ENCODE assay signal across 8 cellular contexts in genomic region chr11:9003573-9004309, GRCh38. TPM values are rescaled to one million over a fixed set of nuclear protein-coding genes. Genes with fewer than 3 reads are reported as not detected.
A peak's percentile ranks its signal among the peaks of the same experiment; 100 is the strongest.
DNase-seq lines count a peak whose midpoint lies in the region; ATAC-seq and TF ChIP-seq lines count a peak whose summit lies in the region.

Gene NRIP3, minus strand, starts transcription at chr11:9004001. Its CDS starts 66 bp downstream, at chr11:9003935.

- peak within 1 kb of the TSS; percentile 77 for H2AK9ac ChIP-seq in IMR-90 (replicated peaks; ENCODE audit: low read depth, low read length, poor library complexity)

- TF ChIP-seq RAD21 in IMR-90 (IDR thresholded peaks at IDR 0.05; ENCODE audit: low read length), result no peak

- peak within 1 kb of the TSS; percentile 77 for H3K27ac Mint-ChIP-seq in T-helper 1 cell treated with Interleukin-12 subunit alpha and Interleukin-12 subunit beta and Interleukin-4 antibody, amounts not matched to agents 30 μg/mL and 1 μg/mL, for 36 hours

- H3K36me3 Mint-ChIP-seq in T-helper 1 cell treated with Interleukin-12 subunit alpha and Interleukin-12 subunit beta and Interleukin-4 antibody, amounts not matched to agents 30 μg/mL and 1 μg/mL, for 36 hours (ENCODE audit: low read depth), result peaks cover 5% of the 10 kb centered on the region

- H2BK120ac ChIP-seq in IMR-90 (ENCODE audit: low read depth, low read length), result peak within 1 kb of the TSS; percentile 52; the same call in 1 of the 2 replicates

- TF ChIP-seq POLR2A in IMR-90 (IDR thresholded peaks at IDR 0.05; ENCODE audit: low read depth, low read length) (peak; percentile 95), tibial nerve (IDR thresholded peaks at IDR 0.05) (peak; percentile 3 to 33)

- H4K91ac ChIP-seq in IMR-90 (ENCODE audit: insufficient read depth, low read depth, low read length), result 0 out of 2 replicates have a peak within 1 kb of the TSS, but pooled peaks have one; percentile 24

- in situ Hi-C loops in IMR-90 (cut with MboI; ENCODE audit: low sequenced_read_pairs), result loop anchor here (25.0 kb wide), 1 partner anchor 509 kb away; no protein-coding TSS in a partner anchor

- H3K4me1 ChIP-seq in IMR-90 (ENCODE audit: control insufficient read depth, insufficient read depth, low read length) (peaks cover 7% of the 10 kb centered on the region; the same call in 1 of the 2 replicates), left ventricle myocardium inferior (peaks cover 20% of the 10 kb centered on the region), tibial nerve (peaks cover 0 to 18% (median 13%) of the 10 kb centered on the region in 4 donors)

- peaks cover 28% of the 10 kb centered on the region for H3K4me1 Mint-ChIP-seq in T-helper 1 cell treated with Interleukin-12 subunit alpha and Interleukin-12 subunit beta and Interleukin-4 antibody, amounts not matched to agents 30 μg/mL and 1 μg/mL, for 36 hours (ENCODE audit: low read depth)

- WGBS in IMR-90 (ENCODE audit: extremely low coverage in 2 of 2, insufficient read length in 1 of 2), 2 experiments, result 0% methylated on average over 18 of the region's 93 CpGs; no CpG with 5 or more reads in 1 of the 2 experiments
- WGBS in tibial nerve, 2 donors, result 2 to 12% methylated on average over 17 to 44 of the region's 93 CpGs

- peak; percentile 87 for ATAC-seq in IMR-90 (ENCODE audit: low read depth)
- no peak for ATAC-seq in GM19324 (IDR thresholded peaks at IDR 0.05; ENCODE audit: low FRiP score, unreplicated experiment)

- peak within 1 kb of the TSS; percentile 21; the same call in 1 of the 2 replicates for H2AK5ac ChIP-seq in IMR-90 (ENCODE audit: low read depth, low read length)

- dilution Hi-C loops in IMR-90 (cut with HindIII; ENCODE audit: low sequenced_read_pairs, unreplicated experiment), result no loop called here

- peaks cover 5 to 19% of the 10 kb centered on the region in 2 experiments; a peak in 3 of 4 replicates for H3K79me1 ChIP-seq in IMR-90 (ENCODE audit: low read depth in 1 of 2, low read length in 2 of 2)

- H3K56ac ChIP-seq in IMR-90 (ENCODE audit: extremely low read depth, insufficient read depth, low read length), result peak within 1 kb of the TSS; percentile 45; the same call in 1 of the 2 replicates

- H3K9me3 ChIP-seq in IMR-90 (ENCODE audit: control insufficient read depth, insufficient read depth, low read length) (no peaks in the 10 kb centered on the region), left ventricle myocardium inferior (replicated peaks) (no peaks in the 10 kb centered on the region), tibial nerve (no peaks in the 10 kb centered on the region)

- H2BK5ac ChIP-seq in IMR-90 (ENCODE audit: low read depth, low read length, poor library complexity, severe bottlenecking), result peak within 1 kb of the TSS; percentile 2

- H2BK20ac ChIP-seq in IMR-90 (ENCODE audit: low read depth, low read length), result peak within 1 kb of the TSS; percentile 10; the same call in 1 of the 2 replicates

- H3K4ac ChIP-seq in IMR-90 (ENCODE audit: low read depth, low read length), result peak within 1 kb of the TSS; percentile 51

- no peaks in the 10 kb centered on the region for H3K9me3 Mint-ChIP-seq in T-helper 1 cell treated with Interleukin-12 subunit alpha and Interleukin-12 subunit beta and Interleukin-4 antibody, amounts not matched to agents 30 μg/mL and 1 μg/mL, for 36 hours

- peak within 1 kb of the TSS; percentile 48 for H3K23ac ChIP-seq in IMR-90 (ENCODE audit: low read depth, low read length)

- no peak within 1 kb of the TSS for H2BK15ac ChIP-seq in IMR-90 (ENCODE audit: low read depth, low read length)

- POLR2A ChIA-PET in IMR-90 (lab: Charles Lee; ENCODE audit: unreplicated experiment), result interaction anchor here (0.6 kb wide), 1 partner anchor 14 kb away, joined by 4 read pairs; no protein-coding TSS in a partner anchor

- intact Hi-C loops in IMR-90 (cut with micrococcal nuclease), result no loop called here
- intact Hi-C loops in left ventricle myocardium inferior (cut with micrococcal nuclease), result no loop called here
- intact Hi-C loops in posterior vena cava (cut with DNase I), result no loop called here

- H3K9ac ChIP-seq in IMR-90 (ENCODE audit: low read depth, low read length), result peak within 1 kb of the TSS; percentile 67

- peak; percentile 52 for DNase-seq in IMR-90
- peak; percentile 67 for DNase-seq in amniotic epithelial cell (ENCODE audit: low read depth)
- DNase-seq in left ventricle myocardium inferior, result peak; percentile 69
- DNase-seq in posterior vena cava (ENCODE audit: low spot score), result peak; percentile 93
- DNase-seq in tibial nerve (ENCODE audit: low spot score in 2 of 2), result peak; percentile 41 to 54

- H3K14ac ChIP-seq in IMR-90 (replicated peaks; ENCODE audit: low read depth, low read length), result peak within 1 kb of the TSS; percentile 78

- peak within 1 kb of the TSS; percentile 18 to 37; a peak in 2 of 4 replicates for H4K8ac ChIP-seq in IMR-90 (ENCODE audit: low read depth in 2 of 2, low read length in 2 of 2)

- no TSS peak for BruUV-seq in IMR-90 (replicated peaks; lab: Mats Ljungman, UMichigan)

- H3K18ac ChIP-seq in IMR-90 (ENCODE audit: low read depth, low read length), result peak within 1 kb of the TSS; percentile 51

- H3K4me3 Mint-ChIP-seq in T-helper 1 cell treated with Interleukin-12 subunit alpha and Interleukin-12 subunit beta and Interleukin-4 antibody, amounts not matched to agents 30 μg/mL and 1 μg/mL, for 36 hours, result peak within 1 kb of the TSS; percentile 80

- H3K36me3 ChIP-seq in IMR-90 (ENCODE audit: control insufficient read depth, insufficient read depth, low read length) (no peaks in the 10 kb centered on the region), left ventricle myocardium inferior (no peaks in the 10 kb centered on the region), tibial nerve (no peaks in the 10 kb centered on the region)

- peak within 1 kb of the TSS; percentile 73 for H2AFZ ChIP-seq in IMR-90 (replicated peaks; ENCODE audit: low read length, poor library complexity)

- H3K4me2 ChIP-seq in IMR-90 (ENCODE audit: low read depth, low read length), result peak within 1 kb of the TSS; percentile 85

- no peak for TF ChIP-seq CTCF in IMR-90 (conservative IDR thresholded peaks at IDR 0.05; ENCODE audit: low read depth, low read length)
- no peak for TF ChIP-seq CTCF in left ventricle myocardium inferior (IDR thresholded peaks at IDR 0.05; ENCODE audit: borderline replicate concordance)
- TF ChIP-seq CTCF in tibial nerve (IDR thresholded peaks at IDR 0.05), result no peak

- CTCF ChIA-PET in IMR-90 (lab: Yijun Ruan, JAX), result no interaction called here

- peak within 1 kb of the TSS; percentile 61; the same call in 1 of the 2 replicates for H4K5ac ChIP-seq in IMR-90 (ENCODE audit: low read depth, low read length)

- H3K27me3 ChIP-seq in IMR-90 (ENCODE audit: control insufficient read depth, insufficient read depth, low read length) (peaks cover 39% of the 10 kb centered on the region), left ventricle myocardium inferior (ENCODE audit: low read depth) (peaks cover 50% of the 10 kb centered on the region), tibial nerve (peaks cover 0 to 52% of the 10 kb centered on the region in 2 donors)

- TF ChIP-seq EP300 in tibial nerve (IDR thresholded peaks at IDR 0.05), result no peak

- H3K27ac ChIP-seq in IMR-90 (ENCODE audit: insufficient read depth, low read length) (peak within 1 kb of the TSS; percentile 1; the same call in 1 of the 2 replicates), left ventricle myocardium inferior (replicated peaks) (no peak within 1 kb of the TSS), tibial nerve (peak within 1 kb of the TSS in 1 of 4 donors; percentile 27)

- H3K9me1 ChIP-seq in IMR-90 (ENCODE audit: insufficient read depth, low read length), result no peaks in the 10 kb centered on the region; the same call in 1 of the 2 replicates

- peaks cover 48% of the 10 kb centered on the region for H3K27me3 Mint-ChIP-seq in T-helper 1 cell treated with Interleukin-12 subunit alpha and Interleukin-12 subunit beta and Interleukin-4 antibody, amounts not matched to agents 30 μg/mL and 1 μg/mL, for 36 hours (ENCODE audit: low read depth)

- H3K4me3 ChIP-seq in GM08714 (ENCODE audit: low read length), result peak within 1 kb of the TSS; percentile 52; the same call in 1 of the 2 replicates
- peak within 1 kb of the TSS; percentile 65 for H3K4me3 ChIP-seq in IMR-90 (ENCODE audit: insufficient read depth, low read depth, low read length)
- peak within 1 kb of the TSS; percentile 67 for H3K4me3 ChIP-seq in left ventricle myocardium inferior
- H3K4me3 ChIP-seq in tibial nerve, result peak within 1 kb of the TSS; percentile 21 to 55 (median 46)

- H4K20me1 ChIP-seq in IMR-90 (ENCODE audit: insufficient read depth, low read length), result no peaks in the 10 kb centered on the region

TF ChIP-seq in IMR-90, 13 proteins besides CTCF, POLR2A, EP300 and RAD21 (continues in another document):
- 0 out of 2 replicates have a peak, but pooled peaks have one; percentile 2 for TF ChIP-seq RFX5 (IDR thresholded peaks at IDR 0.05; ENCODE audit: low read depth, low read length)
- TF ChIP-seq ELK1 (IDR thresholded peaks at IDR 0.05; ENCODE audit: borderline replicate concordance, low read depth, low read length), result no peak
- TF ChIP-seq NFE2L2 (IDR thresholded peaks at IDR 0.05; ENCODE audit: low read depth, low read length), result no peak; the same call in 1 of the 2 replicates
- no peak for TF ChIP-seq SMC3 (IDR thresholded peaks at IDR 0.05; ENCODE audit: low read depth, low read length)
- 0 out of 2 replicates have a peak, but pooled peaks have one; percentile 7 for TF ChIP-seq BHLHE40 (IDR thresholded peaks at IDR 0.05; ENCODE audit: low read depth, low read length)
- 0 out of 2 replicates have a peak, but pooled peaks have one; percentile 2 for TF ChIP-seq FOS (IDR thresholded peaks at IDR 0.05; ENCODE audit: low read depth, low read length)
- TF ChIP-seq CEBPB (IDR thresholded peaks at IDR 0.05; ENCODE audit: low read depth, low read length), result no peak
- no peak for TF ChIP-seq MXI1 (IDR thresholded peaks at IDR 0.05; ENCODE audit: borderline replicate concordance, low read depth, low read length)
- TF ChIP-seq MAZ (IDR thresholded peaks at IDR 0.05; ENCODE audit: borderline replicate concordance, low read depth, low read length), result peak; percentile 11

RNA-seq across cellular contexts. Expression of gene NRIP3, which starts in this region (rescaled TPM):
- total RNA-seq in IMR-90 (2012; rRNA removed) (43.6 and 46.4 TPM in 2 replicates), left ventricle myocardium inferior (1.9 TPM), posterior vena cava (1 to 10 TPM; 3.1 to 6.0 TPM), tibial nerve (1 to 10 TPM in 2 of 4 donors, under 1 TPM in 1, not detected in 1; 0.42 to 1.8 (median 1.3) TPM)
- 9.8 and 11.5 TPM in 2 replicates for polyA plus RNA-seq in IMR-90 (2012; rRNA removed)
- polyA plus RNA-seq in IMR-90 (2012; cell fraction: cytosol; rRNA removed), result 4.5 and 5.7 TPM in 2 replicates
- polyA plus RNA-seq in IMR-90 (2012; cell fraction: nucleus; rRNA removed; ENCODE audit: low replicate concordance), result 5.0 and 13.6 TPM in 2 replicates
